Comparison of ENCODE assay signal across 23 cellular contexts in the genomic region with DNA sequence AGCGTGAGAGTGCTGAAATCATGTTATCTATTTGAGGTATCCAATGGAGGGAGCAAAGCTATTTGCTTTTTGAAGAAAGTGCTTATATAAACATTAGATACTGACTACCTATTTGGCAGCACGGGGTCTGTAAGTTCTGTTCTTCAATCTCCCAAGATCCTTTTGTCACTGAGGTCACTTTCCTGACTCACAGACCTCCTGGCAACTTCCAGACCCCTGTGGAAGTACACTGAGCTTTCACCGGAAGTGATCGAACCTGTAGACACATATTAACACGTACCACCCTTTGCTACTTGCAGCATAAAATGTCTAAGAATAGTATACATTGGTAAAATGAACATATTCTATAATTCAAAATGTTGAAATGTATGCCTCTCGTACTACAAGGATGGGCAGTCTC.
"Had no signal": no experiment of that assay in that cellular context is flagged by ENCODE, and none has a peak within 500 bp of the region (broad histone marks: within the 10 kb centered on the region; RNA-seq: fewer than 3 reads in every experiment).

No MANE protein-coding gene starts in this region.

- FAIRE-seq: endometrium, frontal cortex, keratinocyte, small intestine had no signal

- H3K27me3 ChIP-seq: dorsolateral prefrontal cortex, left lung, sigmoid colon, suprapubic skin, tibial artery, upper lobe of left lung, uterus had no signal

- H3K36me3 Mint-ChIP-seq: immature natural killer cell, naive B cell had no signal

- H3K4me1 ChIP-seq: left lung, psoas muscle, upper lobe of left lung, uterus had no signal

- H3K9me3 ChIP-seq: suprapubic skin, uterus had no signal

- H3K4me3 Mint-ChIP-seq: immature natural killer cell, naive B cell, nephron had no signal

- DNase-seq: cortex of kidney; dorsolateral prefrontal cortex; effector memory CD4-positive, alpha-beta T cell; immature natural killer cell; left lung; mesendoderm; naive B cell; occipital lobe; psoas muscle; sigmoid colon; small intestine; stimulated activated CD4-positive, alpha-beta T cell treated with anti-CD3 and anti-CD28 coated beads, Interleukin-2, amount 100 ng/mL, for 48 hours; stimulated activated naive CD8-positive, alpha-beta T cell treated with anti-CD3 and anti-CD28 coated beads, Interleukin-15, Interleukin-2, amounts not matched to agents 100 U/mL and 50 U/mL, for 24 hours; upper lobe of left lung; uterus had no signal

- H3K27ac ChIP-seq: dorsolateral prefrontal cortex, left lung, psoas muscle, upper lobe of left lung had no signal

- H3K4me1 Mint-ChIP-seq: immature natural killer cell, naive B cell had no signal

- H3K27ac Mint-ChIP-seq: immature natural killer cell, naive B cell, nephron had no signal

- H3K27me3 Mint-ChIP-seq: naive B cell had no signal

- H3K4me3 ChIP-seq: dorsolateral prefrontal cortex, left lung, lung, psoas muscle, sigmoid colon, suprapubic skin, tibial artery, upper lobe of left lung, uterus had no signal

- H3K36me3 ChIP-seq: left lung, sigmoid colon, suprapubic skin, tibial artery, upper lobe of left lung, uterus had no signal

- ATAC-seq: esophagus mucosa; left lung; psoas muscle; stimulated activated naive CD8-positive, alpha-beta T cell treated with anti-CD3 and anti-CD28 coated beads, Interleukin-15, Interleukin-2, amounts not matched to agents 100 U/mL and 50 U/mL, for 24 hours had no signal
